Comparison of ENCODE assay signal across 8 cellular contexts in genomic region chr14:104678346-104678745, GRCh38. TPM values are rescaled to one million over a fixed set of nuclear protein-coding genes. Genes with fewer than 3 reads are reported as not detected.
DNase-seq lines count a peak whose midpoint lies in the region; ATAC-seq and TF ChIP-seq lines count a peak whose summit lies in the region.

No MANE protein-coding gene starts in this region.

- peak overlapping the region; percentile 99 for H2AK5ac ChIP-seq in neuronal stem cell (ENCODE audit: low read depth, low read length)

- H2AFZ ChIP-seq in OCI-LY7 (ENCODE audit: low read length) (peak overlapping the region; percentile 53; the same call in 1 of the 2 replicates), neuronal stem cell (ENCODE audit: low read length) (peak overlapping the region; percentile 91)

- H3K36me3 ChIP-seq in OCI-LY7 (ENCODE audit: insufficient read depth, low read length): no peaks in the 10 kb centered on the region
- no peaks in the 10 kb centered on the region for H3K36me3 ChIP-seq in endocrine pancreas (ENCODE audit: control insufficient read depth, insufficient read depth, low read length)
- no peaks in the 10 kb centered on the region for H3K36me3 ChIP-seq in neuronal stem cell (replicated peaks in 1 of 2; ENCODE audit: control insufficient read depth in 2 of 2, insufficient read depth in 2 of 2, low read length in 2 of 2)

- H3K4me2 ChIP-seq in OCI-LY7 (ENCODE audit: low read length) (peak overlapping the region; percentile 70), neuronal stem cell (ENCODE audit: insufficient read depth, low read length, poor library complexity, severe bottlenecking) (peak overlapping the region; percentile 66)

- H3K4me3 ChIP-seq in OCI-LY7 (ENCODE audit: low read depth, low read length, poor library complexity, severe bottlenecking): peak overlapping the region; percentile 52
- no peak overlapping the region for H3K4me3 ChIP-seq in endocrine pancreas (ENCODE audit: control insufficient read depth, insufficient read depth, low read length)
- peak overlapping the region in 1 of 2 donors; percentile 41 for H3K4me3 ChIP-seq in neuronal stem cell (ENCODE audit: low read length in 2 of 2)

- H3K4ac ChIP-seq in neuronal stem cell (ENCODE audit: low read length): peak overlapping the region; percentile 90

- H3K18ac ChIP-seq in neuronal stem cell (ENCODE audit: low read length): peak overlapping the region; percentile 99

- H3K9me3 ChIP-seq in OCI-LY7 (ENCODE audit: low read length): no peaks in the 10 kb centered on the region
- no peaks in the 10 kb centered on the region for H3K9me3 ChIP-seq in endocrine pancreas (ENCODE audit: control insufficient read depth, low read length)
- no peaks in the 10 kb centered on the region for H3K9me3 ChIP-seq in neuronal stem cell (replicated peaks in 1 of 2; ENCODE audit: control insufficient read depth in 2 of 2, insufficient read depth in 1 of 2, low read depth in 1 of 2, low read length in 2 of 2)

- H3K23ac ChIP-seq in neuronal stem cell (ENCODE audit: low read depth, low read length, poor library complexity): peak overlapping the region; percentile 60

- H2BK5ac ChIP-seq in neuronal stem cell (ENCODE audit: low read length): peak overlapping the region; percentile 99

- TF ChIP-seq CTCF in OCI-LY7 (conservative IDR thresholded peaks at IDR 0.05; ENCODE audit: low read length): no peak

- no peaks in the 10 kb centered on the region for H4K20me1 ChIP-seq in OCI-LY7 (ENCODE audit: insufficient read depth, low read length)

- no CpG with 5 or more reads among the region's 13 CpGs for WGBS in neuronal stem cell (ENCODE audit: extremely low coverage in 2 of 2, insufficient read length in 2 of 2, insufficient replicate concordance in 1 of 2), 2 donors

- peaks cover 2% of the 10 kb centered on the region for H3K79me1 ChIP-seq in neuronal stem cell (ENCODE audit: low read depth, low read length)

- no peak for DNase-seq in Right ventricle myocardium inferior (ENCODE audit: missing footprints)
- no peak for DNase-seq in cardiac septum (ENCODE audit: low spot score)
- no peak for DNase-seq in OCI-LY7 (ENCODE audit: low spot score)
- no peak for DNase-seq in neuronal stem cell (ENCODE audit: low spot score)

- H2BK120ac ChIP-seq in neuronal stem cell (ENCODE audit: low read depth, low read length): peak overlapping the region; percentile 97

- H3K4me1 ChIP-seq in OCI-LY7 (ENCODE audit: insufficient read depth, low read length, poor library complexity, severe bottlenecking) (peaks cover 42% of the 10 kb centered on the region), endocrine pancreas (ENCODE audit: control insufficient read depth, insufficient read depth, low read length) (no peaks in the 10 kb centered on the region), neuronal stem cell (ENCODE audit: control insufficient read depth in 2 of 2, insufficient read depth in 1 of 2, low read depth in 1 of 2, low read length in 2 of 2) (peaks cover 50 to 63% of the 10 kb centered on the region in 2 donors)

- intact Hi-C loops in Right ventricle myocardium inferior (cut with DNase I) (no loop called here), cardiac septum (cut with DNase I) (no loop called here), OCI-LY7 (cut with micrococcal nuclease; ENCODE audit: unreplicated experiment) (no loop called here)

- H3K27me3 ChIP-seq in endocrine pancreas (ENCODE audit: control insufficient read depth, insufficient read depth, low read length) (no peaks in the 10 kb centered on the region), neuronal stem cell (ENCODE audit: control insufficient read depth in 3 of 3, insufficient read depth in 3 of 3, low read depth in 1 of 3, low read length in 3 of 3) (no peaks in the 10 kb centered on the region)

- peak overlapping the region; percentile 100 for H2BK15ac ChIP-seq in neuronal stem cell (ENCODE audit: low read length)

- H3K9ac ChIP-seq in endocrine pancreas (ENCODE audit: control insufficient read depth, insufficient read depth, low read length) (peak overlapping the region; percentile 35), neuronal stem cell (ENCODE audit: low read depth, low read length, poor library complexity) (peak overlapping the region; percentile 78)

- H4K91ac ChIP-seq in neuronal stem cell (ENCODE audit: low read depth, low read length, poor library complexity): peak overlapping the region; percentile 94

- ATAC-seq in Right ventricle myocardium inferior: peak; percentile 5
- ATAC-seq in HG03571 (IDR thresholded peaks at IDR 0.05; ENCODE audit: unreplicated experiment): no peak
- ATAC-seq in GM19023 (IDR thresholded peaks at IDR 0.05; ENCODE audit: unreplicated experiment): no peak
- no peak for ATAC-seq in GM19328 (IDR thresholded peaks at IDR 0.05; ENCODE audit: unreplicated experiment)

- no peaks in the 10 kb centered on the region for H3K9me2 ChIP-seq in OCI-LY7 (ENCODE audit: insufficient read depth, low read length)

- no peak overlapping the region for H3K27ac ChIP-seq in OCI-LY7 (ENCODE audit: low read depth, low read length, poor library complexity, severe bottlenecking)
- peak overlapping the region; percentile 39 for H3K27ac ChIP-seq in neuronal stem cell (replicated peaks; ENCODE audit: low read length)

- CTCF ChIA-PET in OCI-LY7 (lab: Charles Lee; ENCODE audit: unreplicated experiment): interaction anchor here (0.9 kb wide), 1 partner anchor 13 kb away, joined by 5 read pairs; no protein-coding TSS in a partner anchor

- no peak overlapping the region for H3K14ac ChIP-seq in neuronal stem cell (ENCODE audit: low read length)

- H2BK12ac ChIP-seq in neuronal stem cell (ENCODE audit: low read length): peak overlapping the region; percentile 97

- BruUV-seq in OCI-LY7 (replicated peaks; lab: Mats Ljungman, UMichigan): no TSS peak

- no peaks in the 10 kb centered on the region for H3K79me2 ChIP-seq in OCI-LY7 (ENCODE audit: insufficient read depth, low read depth, low read length)

- POLR2A ChIA-PET in OCI-LY7 (lab: Charles Lee): interaction anchor here (1.2 to 2.7 kb wide), 3 partner anchors 14 to 22 kb away, joined by 6 to 12 read pairs (median 6); no protein-coding TSS in a partner anchor

- H4K8ac ChIP-seq in neuronal stem cell (ENCODE audit: low read depth, low read length): no peak overlapping the region

RNA-seq across cellular contexts. Expression of gene INF2, which starts 11.1 kb away (rescaled TPM):
- total RNA-seq in Right ventricle myocardium inferior: 31.1 TPM
- total RNA-seq in cardiac septum: 41.2 TPM
- 32.7 and 39.4 TPM in 2 replicates for total RNA-seq in OCI-LY7 (2014; rRNA removed; shearing (Covaris generic))
- 43.4 and 51.6 TPM in 2 replicates for total RNA-seq in OCI-LY7 (2022)
- polyA plus RNA-seq in neuronal stem cell (2013, experiment 1 of 2): 19.0 TPM
- polyA plus RNA-seq in neuronal stem cell (2013, experiment 2 of 2): 19.6 TPM

RNA-seq across cellular contexts. Expression of gene ADSS1, which starts 45.7 kb away (rescaled TPM):
- total RNA-seq in Right ventricle myocardium inferior: 191 TPM
- 114 TPM for total RNA-seq in cardiac septum
- total RNA-seq in OCI-LY7 (2014; rRNA removed; shearing (Covaris generic)): not detected in 2 replicates
- total RNA-seq in OCI-LY7 (2022): 2.1 and 2.8 TPM in 2 replicates
- 23.8 TPM for polyA plus RNA-seq in neuronal stem cell (2013, experiment 1 of 2)
- polyA plus RNA-seq in neuronal stem cell (2013, experiment 2 of 2): 21.4 TPM

Comparison
In these comparisons a context has a peak if more than half of its experiments do, and no peak if none do; other contexts are left out.
1. RNA of gene ADSS1, which starts 45.7 kb away (total RNA-seq): 191 TPM in Right ventricle myocardium inferior (single experiment) and 114 TPM in cardiac septum (single experiment); 2.1 to 2.8 TPM in OCI-LY7; every median in the first group is over 10 times any median in the second.